ENCODE assay signal across 28 cellular contexts in genomic region chr2:10016802-10017258, GRCh38. TPM values are rescaled to one million over a fixed set of nuclear protein-coding genes. Genes with fewer than 3 reads are reported as not detected.
DNase-seq lines count a peak whose midpoint lies in the region; ATAC-seq, FAIRE-seq and TF ChIP-seq lines count a peak whose summit lies in the region.
"Had no signal": no experiment of that assay in that cellular context is flagged by ENCODE, and none has a peak within 500 bp of the region (broad histone marks: within the 10 kb centered on the region; RNA-seq: fewer than 3 reads in every experiment).

No MANE protein-coding gene starts in this region.

- H3K4me2 ChIP-seq in neuronal stem cell (ENCODE audit: insufficient read depth, low read length, poor library complexity, severe bottlenecking) = no peak overlapping the region
- H3K4me2 ChIP-seq: GM23338, KMS-11 had no signal

- peaks cover 3 to 4% of the 10 kb centered on the region in 2 donors for H3K9me3 ChIP-seq in neuronal stem cell (replicated peaks in 1 of 2; ENCODE audit: control insufficient read depth in 2 of 2, insufficient read depth in 1 of 2, low read depth in 1 of 2, low read length in 2 of 2)
- H3K9me3 ChIP-seq in aorta (ENCODE audit: control insufficient read depth, low read length) = no peaks in the 10 kb centered on the region
- H3K9me3 ChIP-seq in psoas muscle = peaks cover 3% of the 10 kb centered on the region
- H3K9me3 ChIP-seq: SJSA1 had no signal

- no peak overlapping the region for H2BK15ac ChIP-seq in neuronal stem cell (ENCODE audit: low read length)

- intact Hi-C loops in activated CD8-positive, alpha-beta T cell treated with anti-CD3 and anti-CD28 coated beads for 36 hours (cut with micrococcal nuclease) = no loop called here
- intact Hi-C loops in aorta (cut with DNase I) = no loop called here
- intact Hi-C loops in psoas muscle (cut with DNase I) = no loop called here

- H3K4me1 ChIP-seq in neuronal stem cell (ENCODE audit: control insufficient read depth in 2 of 2, insufficient read depth in 1 of 2, low read depth in 1 of 2, low read length in 2 of 2) (no peaks in the 10 kb centered on the region), aorta (ENCODE audit: control insufficient read depth in 1 of 2, insufficient read depth in 2 of 2, low read length in 2 of 2) (no peaks in the 10 kb centered on the region), psoas muscle (no peaks in the 10 kb centered on the region)
- H3K4me1 ChIP-seq: SJSA1 had no signal

- H3K36me3 Mint-ChIP-seq in activated CD8-positive, alpha-beta T cell treated with anti-CD3 and anti-CD28 coated beads, Interleukin-2, amount 10 ng/mL, durations not matched to agents 7 days and 5 days (ENCODE audit: low read depth) = no peaks in the 10 kb centered on the region
- H3K36me3 Mint-ChIP-seq in activated CD8-positive, alpha-beta T cell treated with anti-CD3 and anti-CD28 coated beads for 36 hours (ENCODE audit: low read depth) = no peaks in the 10 kb centered on the region

- no peak overlapping the region for H4K91ac ChIP-seq in neuronal stem cell (ENCODE audit: low read depth, low read length, poor library complexity)

- H3K4ac ChIP-seq in neuronal stem cell (ENCODE audit: low read length) = no peak overlapping the region

- H3K79me1 ChIP-seq in neuronal stem cell (ENCODE audit: low read depth, low read length) = peaks cover 9% of the 10 kb centered on the region

- peaks cover 0 to 13% (median 0%) of the 10 kb centered on the region in 3 experiments for H3K27me3 ChIP-seq in neuronal stem cell (ENCODE audit: control insufficient read depth in 3 of 3, insufficient read depth in 3 of 3, low read depth in 1 of 3, low read length in 3 of 3)
- H3K27me3 ChIP-seq in aorta (ENCODE audit: control insufficient read depth in 1 of 2, insufficient read depth in 2 of 2, low read length in 1 of 2) = no peaks in the 10 kb centered on the region
- no peaks in the 10 kb centered on the region for H3K27me3 ChIP-seq in psoas muscle (ENCODE audit: insufficient read depth in 3 of 3, low read length in 2 of 3)
- H3K27me3 ChIP-seq: SJSA1 had no signal

- POLR2A ChIA-PET in activated CD8-positive, alpha-beta T cell treated with anti-CD3 and anti-CD28 coated beads, Interleukin-2, amount 10 ng/mL, durations not matched to agents 7 days and 5 days (lab: Charles Lee) = no interaction called here
- POLR2A ChIA-PET in activated CD8-positive, alpha-beta T cell treated with anti-CD3 and anti-CD28 coated beads for 36 hours (lab: Charles Lee) = no interaction called here

- H3K4me3 Mint-ChIP-seq in activated CD8-positive, alpha-beta T cell treated with anti-CD3 and anti-CD28 coated beads, Interleukin-2, amount 10 ng/mL, durations not matched to agents 7 days and 5 days = no peak overlapping the region
- H3K4me3 Mint-ChIP-seq in activated CD8-positive, alpha-beta T cell treated with anti-CD3 and anti-CD28 coated beads for 36 hours = no peak overlapping the region
- H3K4me3 Mint-ChIP-seq: GM23338, H9, HFFc6 had no signal

- no peak for ATAC-seq in activated CD8-positive, alpha-beta T cell treated with anti-CD3 and anti-CD28 coated beads, Interleukin-2, amount 10 ng/mL, durations not matched to agents 7 days and 5 days
- no peak for ATAC-seq in activated CD8-positive, alpha-beta T cell treated with anti-CD3 and anti-CD28 coated beads for 36 hours
- ATAC-seq in aorta (ENCODE audit: low FRiP score) = no peak
- ATAC-seq in activated CD4-positive, CD25-positive, alpha-beta regulatory T cell treated with anti-CD3 and anti-CD28 coated beads, Interleukin-2, amount 50 U/mL, for 24 hours = no peak
- no peak for ATAC-seq in psoas muscle
- ATAC-seq: GM23338 had no signal

- no peak for TF ChIP-seq CTCF in activated CD8-positive, alpha-beta T cell treated with anti-CD3 and anti-CD28 coated beads for 36 hours (IDR thresholded peaks at IDR 0.05)
- no peak for TF ChIP-seq CTCF in psoas muscle (IDR thresholded peaks at IDR 0.05)

- H2BK120ac ChIP-seq in neuronal stem cell (ENCODE audit: low read depth, low read length) = no peak overlapping the region

- no peak overlapping the region for H3K14ac ChIP-seq in neuronal stem cell (ENCODE audit: low read length)

- WGBS in neuronal stem cell (ENCODE audit: extremely low coverage in 2 of 2, insufficient read length in 2 of 2, insufficient replicate concordance in 1 of 2), 2 donors = no CpG with 5 or more reads among the region's 8 CpGs
- WGBS in aorta, 2 donors = 84 to 89% methylated on average over 8 of the region's 8 CpGs
- WGBS in psoas muscle, 3 donors = 81 to 88% (median 88%) methylated on average over 8 of the region's 8 CpGs

- H2AK5ac ChIP-seq in neuronal stem cell (ENCODE audit: low read depth, low read length) = no peak overlapping the region

- H3K23ac ChIP-seq in neuronal stem cell (ENCODE audit: low read depth, low read length, poor library complexity) = no peak overlapping the region

- CTCF ChIA-PET in activated CD8-positive, alpha-beta T cell treated with anti-CD3 and anti-CD28 coated beads, Interleukin-2, amount 10 ng/mL, durations not matched to agents 7 days and 5 days (lab: Charles Lee) = no interaction called here
- CTCF ChIA-PET in activated CD8-positive, alpha-beta T cell treated with anti-CD3 and anti-CD28 coated beads for 36 hours (lab: Charles Lee) = interaction anchor here (0.7 to 1.1 kb wide), 2 partner anchors 32 to 33 kb away, joined by 3 to 4 read pairs; no protein-coding TSS in a partner anchor

- no peak overlapping the region for H4K8ac ChIP-seq in neuronal stem cell (ENCODE audit: low read depth, low read length)

- H3K4me3 ChIP-seq in neuronal stem cell (ENCODE audit: low read length in 2 of 2) = no peak overlapping the region
- no peak overlapping the region for H3K4me3 ChIP-seq in aorta (ENCODE audit: low read length in 2 of 2)
- H3K4me3 ChIP-seq in psoas muscle = no peak overlapping the region
- H3K4me3 ChIP-seq: GM23338, SJSA1 had no signal

- DNase-seq in activated CD8-positive, alpha-beta T cell treated with anti-CD3 and anti-CD28 coated beads, Interleukin-2, amount 10 ng/mL, durations not matched to agents 7 days and 5 days = no peak
- no peak for DNase-seq in activated CD8-positive, alpha-beta T cell treated with anti-CD3 and anti-CD28 coated beads for 36 hours
- DNase-seq in kidney tubule cell (ENCODE audit: low spot score) (peak; percentile 22), neuronal stem cell (ENCODE audit: low spot score) (no peak), aorta (peak; percentile 34 to 37), frontal cortex (ENCODE audit: low spot score in 2 of 2) (no peak), psoas muscle (no peak)
- DNase-seq: 8988T, ACHN, H9, HFFc6, IMR-90, NCI-H1092 treated with DMSO at 0.1 percent for 48 hours, NCI-H1436, NCI-H187, NCI-H2081 treated with DMSO at 0.1 percent for 48 hours, NCI-H2171, NCI-H226, NCI-H510A, NCI-H69, Right ventricle myocardium superior, RPMI8226 had no signal

- H3K18ac ChIP-seq in neuronal stem cell (ENCODE audit: low read length) = peak overlapping the region; percentile 57

- H3K36me3 ChIP-seq in neuronal stem cell (replicated peaks in 1 of 2; ENCODE audit: control insufficient read depth in 2 of 2, insufficient read depth in 2 of 2, low read length in 2 of 2) (no peaks in the 10 kb centered on the region), aorta (ENCODE audit: control insufficient read depth in 1 of 2, insufficient read depth in 2 of 2, low read length in 1 of 2) (no peaks in the 10 kb centered on the region), psoas muscle (ENCODE audit: insufficient read depth in 1 of 2, low read depth in 1 of 2) (no peaks in the 10 kb centered on the region)
- H3K36me3 ChIP-seq: SJSA1 had no signal

- H3K9me3 Mint-ChIP-seq in activated CD8-positive, alpha-beta T cell treated with anti-CD3 and anti-CD28 coated beads, Interleukin-2, amount 10 ng/mL, durations not matched to agents 7 days and 5 days (ENCODE audit: insufficient read depth) = no peaks in the 10 kb centered on the region
- H3K9me3 Mint-ChIP-seq in activated CD8-positive, alpha-beta T cell treated with anti-CD3 and anti-CD28 coated beads for 36 hours = peaks cover 4% of the 10 kb centered on the region
- H3K9me3 Mint-ChIP-seq: GM23338, H9, HFFc6 had no signal

- no peak overlapping the region for H2BK5ac ChIP-seq in neuronal stem cell (ENCODE audit: low read length)

- H3K27me3 Mint-ChIP-seq in activated CD8-positive, alpha-beta T cell treated with anti-CD3 and anti-CD28 coated beads, Interleukin-2, amount 10 ng/mL, durations not matched to agents 7 days and 5 days (ENCODE audit: low read depth) = peaks cover 4% of the 10 kb centered on the region
- H3K27me3 Mint-ChIP-seq in activated CD8-positive, alpha-beta T cell treated with anti-CD3 and anti-CD28 coated beads for 36 hours = no peaks in the 10 kb centered on the region

- H3K4me1 Mint-ChIP-seq in activated CD8-positive, alpha-beta T cell treated with anti-CD3 and anti-CD28 coated beads, Interleukin-2, amount 10 ng/mL, durations not matched to agents 7 days and 5 days (ENCODE audit: low read depth) = no peaks in the 10 kb centered on the region
- H3K4me1 Mint-ChIP-seq in activated CD8-positive, alpha-beta T cell treated with anti-CD3 and anti-CD28 coated beads for 36 hours (ENCODE audit: low read depth) = no peaks in the 10 kb centered on the region
- H3K4me1 Mint-ChIP-seq: GM23338, H9 had no signal

- no peak overlapping the region for H3K27ac ChIP-seq in neuronal stem cell (replicated peaks; ENCODE audit: low read length)
- H3K27ac ChIP-seq in aorta (ENCODE audit: low read depth in 1 of 2, low read length in 2 of 2) = no peak overlapping the region
- no peak overlapping the region for H3K27ac ChIP-seq in psoas muscle
- H3K27ac ChIP-seq: KMS-11, SJSA1 had no signal

- peak overlapping the region; percentile 48 for H3K27ac Mint-ChIP-seq in activated CD8-positive, alpha-beta T cell treated with anti-CD3 and anti-CD28 coated beads, Interleukin-2, amount 10 ng/mL, durations not matched to agents 7 days and 5 days
- no peak overlapping the region for H3K27ac Mint-ChIP-seq in activated CD8-positive, alpha-beta T cell treated with anti-CD3 and anti-CD28 coated beads for 36 hours
- H3K27ac Mint-ChIP-seq: GM23338, H9, HFFc6 had no signal

- FAIRE-seq in frontal cortex (lab: Jason Lieb, UNC) = no peak
- FAIRE-seq: D721Med, GM18507 had no signal

- no peak overlapping the region for H3K9ac ChIP-seq in neuronal stem cell (ENCODE audit: low read depth, low read length, poor library complexity)
- H3K9ac ChIP-seq: KMS-11 had no signal

- H2AFZ ChIP-seq in neuronal stem cell (ENCODE audit: low read length) = no peak overlapping the region
- H2AFZ ChIP-seq: GM23338 had no signal

- no peak overlapping the region for H2BK12ac ChIP-seq in neuronal stem cell (ENCODE audit: low read length)

RNA-seq across cellular contexts. Expression of gene KLF11, which starts 26.5 kb away (rescaled TPM):
- 1 to 10 TPM; 6.8 to 9.2 TPM for total RNA-seq in activated CD8-positive, alpha-beta T cell treated with anti-CD3 and anti-CD28 coated beads, Interleukin-2, amount 10 ng/mL, durations not matched to agents 7 days and 5 days
- 1 to 10 TPM; 2.9 to 3.5 TPM for total RNA-seq in activated CD8-positive, alpha-beta T cell treated with anti-CD3 and anti-CD28 coated beads for 36 hours
- polyA plus RNA-seq in neuronal stem cell (2013, experiment 1 of 2) = 3.0 TPM
- 2.9 TPM for polyA plus RNA-seq in neuronal stem cell (2013, experiment 2 of 2)
- 10 to 100 TPM; 30.7 to 33.6 TPM for total RNA-seq in aorta
- polyA plus RNA-seq in aorta = 10 to 100 TPM in 1 of 2 donors, 1 to 10 TPM in 1; 7.8 to 10.2 TPM
- 13.0 TPM for total RNA-seq in frontal cortex
- 10 to 100 TPM; 10.6 to 27.0 (median 17.3) TPM for total RNA-seq in psoas muscle
- 10 to 100 TPM in 1 of 3 donors, 1 to 10 TPM in 2; 7.0 to 11.8 (median 9.6) TPM for polyA plus RNA-seq in psoas muscle

Comparison
In these comparisons a context has a peak if more than half of its experiments do, and no peak if none do; other contexts are left out.
1. DNase-seq: peak in kidney tubule cell (single experiment) and aorta (2 of 2); none in activated CD8-positive, alpha-beta T cell treated with anti-CD3 and anti-CD28 coated beads, Interleukin-2, amount 10 ng/mL, durations not matched to agents 7 days and 5 days (single experiment), activated CD8-positive, alpha-beta T cell treated with anti-CD3 and anti-CD28 coated beads for 36 hours (single experiment), neuronal stem cell (single experiment), frontal cortex (0 of 2) and psoas muscle (0 of 2).